ENCODE assay signal across 8 cellular contexts in the genomic region with DNA sequence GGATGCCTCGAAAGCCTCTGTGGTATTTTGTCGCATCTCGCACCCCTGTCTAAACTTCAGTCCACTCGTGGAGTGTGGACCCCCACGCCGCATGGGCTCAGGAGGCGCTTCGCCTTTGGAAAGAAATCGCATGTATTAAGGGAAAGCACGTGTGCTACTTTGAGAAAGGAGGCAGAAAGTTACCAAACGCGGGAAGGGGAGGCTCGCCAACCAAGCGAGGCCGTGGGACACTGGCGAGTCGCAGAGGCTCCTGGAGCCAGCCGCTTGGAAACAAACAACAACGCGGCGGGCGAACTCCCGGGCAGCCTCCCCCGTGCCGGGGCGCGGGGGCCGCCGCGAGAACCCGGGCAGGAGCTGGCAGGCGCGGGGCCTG. TPM values are rescaled to one million over a fixed set of nuclear protein-coding genes. Genes with fewer than 3 reads are reported as not detected.
DNase-seq lines count a peak whose midpoint lies in the region; ATAC-seq and TF ChIP-seq lines count a peak whose summit lies in the region.

No MANE protein-coding gene starts in this region.

- H3K4me1 Mint-ChIP-seq in activated T-cell treated with anti-CD3 and anti-CD28 coated beads, Interleukin-2, amount 50 U/mL, for 24 hours (ENCODE audit: low read depth), result peaks cover 16% of the 10 kb centered on the region

- H3K36me3 ChIP-seq in body of pancreas (replicated peaks in 1 of 2; ENCODE audit: insufficient read depth in 1 of 2, low read depth in 2 of 2), result no peaks in the 10 kb centered on the region

- no peak for TF ChIP-seq CTCF in body of pancreas (IDR thresholded peaks at IDR 0.05)

- H3K36me3 Mint-ChIP-seq in activated T-cell treated with anti-CD3 and anti-CD28 coated beads, Interleukin-2, amount 50 U/mL, for 24 hours (ENCODE audit: low read depth), result no peaks in the 10 kb centered on the region

- H3K9me3 Mint-ChIP-seq in activated T-cell treated with anti-CD3 and anti-CD28 coated beads, Interleukin-2, amount 50 U/mL, for 24 hours, result no peaks in the 10 kb centered on the region

- intact Hi-C loops in body of pancreas (cut with DNase I), result no loop called here

- 4 to 10% methylated on average over 18 to 33 of the region's 33 CpGs for WGBS in body of pancreas, 2 donors

- peak overlapping the region; percentile 57 to 85 (median 82) for H3K27ac ChIP-seq in body of pancreas

- H3K27me3 Mint-ChIP-seq in activated T-cell treated with anti-CD3 and anti-CD28 coated beads, Interleukin-2, amount 50 U/mL, for 24 hours, result peaks cover 72% of the 10 kb centered on the region

- H3K4me3 ChIP-seq in body of pancreas, result peak overlapping the region in 1 of 2 donors; percentile 2

- H3K4me1 ChIP-seq in body of pancreas, result peaks cover 31% of the 10 kb centered on the region

- no peak for DNase-seq in activated T-cell treated with anti-CD3 and anti-CD28 coated beads, Interleukin-2, amount 50 U/mL, for 24 hours
- no peak for DNase-seq in activated T-cell treated with anti-CD3 and anti-CD28 coated beads, Interleukin-2, amount 50 U/mL, for 1 hour
- DNase-seq in body of pancreas, result no peak
- DNase-seq in left kidney (ENCODE audit: low read depth, low spot score), result peak; percentile 88
- peak; percentile 61 for DNase-seq in superior temporal gyrus (ENCODE audit: extremely low spot score)

- ATAC-seq in body of pancreas, result peak; percentile 51
- ATAC-seq in GM18858 (IDR thresholded peaks at IDR 0.05; ENCODE audit: unreplicated experiment), result no peak
- no peak for ATAC-seq in HG03378 (IDR thresholded peaks at IDR 0.05; ENCODE audit: unreplicated experiment)
- ATAC-seq in HG02763 (IDR thresholded peaks at IDR 0.05; ENCODE audit: unreplicated experiment), result no peak

- H3K27ac Mint-ChIP-seq in activated T-cell treated with anti-CD3 and anti-CD28 coated beads, Interleukin-2, amount 50 U/mL, for 24 hours, result no peak overlapping the region

- peak overlapping the region; percentile 76 for H3K4me3 Mint-ChIP-seq in activated T-cell treated with anti-CD3 and anti-CD28 coated beads, Interleukin-2, amount 50 U/mL, for 24 hours

- no peaks in the 10 kb centered on the region for H3K27me3 ChIP-seq in body of pancreas

- no peaks in the 10 kb centered on the region for H3K9me3 ChIP-seq in body of pancreas

- peak in 2 of 3 donors; percentile 25 to 31 for TF ChIP-seq POLR2A in body of pancreas (IDR thresholded peaks at IDR 0.05)

RNA-seq across cellular contexts. Expression of gene AGAP1, which starts 0.5 kb away (rescaled TPM):
- total RNA-seq in body of pancreas, result 10 to 100 TPM; 21.3 to 32.6 TPM

Comparison
In these comparisons a context has a peak if more than half of its experiments do, and no peak if none do; other contexts are left out.
1. DNase-seq: peak in left kidney (single experiment) and superior temporal gyrus (single experiment); none in activated T-cell treated with anti-CD3 and anti-CD28 coated beads, Interleukin-2, amount 50 U/mL, for 24 hours (single experiment), activated T-cell treated with anti-CD3 and anti-CD28 coated beads, Interleukin-2, amount 50 U/mL, for 1 hour (single experiment) and body of pancreas (0 of 4).